12 cellular contexts compared by ENCODE assay signal in the genomic region with DNA sequence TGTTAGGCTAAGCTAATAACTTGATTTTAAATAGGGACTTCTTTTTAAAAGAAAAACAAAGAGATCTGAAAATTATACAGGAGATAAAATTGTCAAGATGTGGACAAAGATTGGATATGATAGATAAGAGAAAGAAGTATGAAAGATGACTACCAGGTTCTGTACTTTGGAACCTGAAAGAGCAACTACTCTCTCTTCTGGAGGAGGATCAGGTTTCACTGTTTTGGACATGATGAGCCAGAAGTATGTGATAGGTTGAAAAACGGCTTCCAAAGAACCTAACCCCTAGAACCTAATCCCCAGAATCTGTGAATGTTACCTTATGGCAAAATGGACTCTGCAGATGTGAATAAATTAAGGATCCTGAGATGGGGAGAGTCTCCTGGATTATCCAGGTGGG. TPM values are rescaled to one million over a fixed set of nuclear protein-coding genes. Genes with fewer than 3 reads are reported as not detected.
DNase-seq lines count a peak whose midpoint lies in the region; ATAC-seq and TF ChIP-seq lines count a peak whose summit lies in the region.
"Had no signal": no experiment of that assay in that cellular context is flagged by ENCODE, and none has a peak within 500 bp of the region (broad histone marks: within the 10 kb centered on the region; RNA-seq: fewer than 3 reads in every experiment).

No MANE protein-coding gene starts in this region.

- intact Hi-C loops in activated CD8-positive, alpha-beta T cell treated with anti-CD3 and anti-CD28 coated beads for 36 hours (cut with micrococcal nuclease): no loop called here
- intact Hi-C loops in psoas muscle (cut with DNase I) (no loop called here), Calu3 (cut with micrococcal nuclease; ENCODE audit: unreplicated experiment) (no loop called here)

- H3K9me3 ChIP-seq in effector memory CD4-positive, alpha-beta T cell (ENCODE audit: control insufficient read depth, low read length): no peaks in the 10 kb centered on the region
- H3K9me3 ChIP-seq in psoas muscle: no peaks in the 10 kb centered on the region

- H3K4me3 Mint-ChIP-seq in activated CD8-positive, alpha-beta T cell treated with anti-CD3 and anti-CD28 coated beads for 36 hours: no peak overlapping the region
- no peak overlapping the region for H3K4me3 Mint-ChIP-seq in activated CD8-positive, alpha-beta T cell treated with anti-CD3 and anti-CD28 coated beads, Interleukin-2, amount 10 ng/mL, durations not matched to agents 7 days and 5 days
- no peak overlapping the region for H3K4me3 Mint-ChIP-seq in Calu3 (ENCODE audit: low read depth, unreplicated experiment)
- H3K4me3 Mint-ChIP-seq: neural progenitor cell had no signal

- peaks cover 50% of the 10 kb centered on the region for H3K4me1 Mint-ChIP-seq in activated CD8-positive, alpha-beta T cell treated with anti-CD3 and anti-CD28 coated beads for 36 hours (ENCODE audit: low read depth)
- peaks cover 24% of the 10 kb centered on the region for H3K4me1 Mint-ChIP-seq in activated CD8-positive, alpha-beta T cell treated with anti-CD3 and anti-CD28 coated beads, Interleukin-2, amount 10 ng/mL, durations not matched to agents 7 days and 5 days (ENCODE audit: low read depth)
- H3K4me1 Mint-ChIP-seq in Calu3 (ENCODE audit: low read depth, unreplicated experiment): peaks cover 31% of the 10 kb centered on the region

- ATAC-seq in activated CD8-positive, alpha-beta T cell treated with anti-CD3 and anti-CD28 coated beads for 36 hours: no peak
- ATAC-seq in activated CD8-positive, alpha-beta T cell treated with anti-CD3 and anti-CD28 coated beads, Interleukin-2, amount 10 ng/mL, durations not matched to agents 7 days and 5 days: no peak
- ATAC-seq in psoas muscle (peak in 2 of 4 donors; percentile 21 to 43), GM21367 (IDR thresholded peaks at IDR 0.05; ENCODE audit: unreplicated experiment) (no peak)

- no peaks in the 10 kb centered on the region for H3K36me3 ChIP-seq in effector memory CD4-positive, alpha-beta T cell (ENCODE audit: control insufficient read depth, insufficient read depth, low read length)
- H3K36me3 ChIP-seq in psoas muscle (ENCODE audit: insufficient read depth in 1 of 2, low read depth in 1 of 2): no peaks in the 10 kb centered on the region

- 18 to 46% (median 19%) methylated on average over 1 of the region's 1 CpG for WGBS in psoas muscle, 3 donors

- peaks cover 2% of the 10 kb centered on the region for H3K9me3 Mint-ChIP-seq in activated CD8-positive, alpha-beta T cell treated with anti-CD3 and anti-CD28 coated beads for 36 hours
- H3K9me3 Mint-ChIP-seq in activated CD8-positive, alpha-beta T cell treated with anti-CD3 and anti-CD28 coated beads, Interleukin-2, amount 10 ng/mL, durations not matched to agents 7 days and 5 days (ENCODE audit: insufficient read depth): no peaks in the 10 kb centered on the region
- no peaks in the 10 kb centered on the region for H3K9me3 Mint-ChIP-seq in Calu3 (ENCODE audit: low read depth, unreplicated experiment)
- H3K9me3 Mint-ChIP-seq: neural progenitor cell had no signal

- H3K27me3 ChIP-seq in effector memory CD4-positive, alpha-beta T cell (replicated peaks; ENCODE audit: control insufficient read depth, insufficient read depth, low read length, poor library complexity, severe bottlenecking): no peaks in the 10 kb centered on the region
- H3K27me3 ChIP-seq in psoas muscle (ENCODE audit: insufficient read depth in 3 of 3, low read length in 2 of 3): no peaks in the 10 kb centered on the region
- H3K27me3 ChIP-seq: neural progenitor cell had no signal

- POLR2A ChIA-PET in activated CD8-positive, alpha-beta T cell treated with anti-CD3 and anti-CD28 coated beads for 36 hours (lab: Charles Lee): interaction anchor here (1.1 to 1.8 kb wide), 3 partner anchors 26 to 144 kb away, joined by 3 to 10 read pairs (median 5); partner anchors contain the start of genes HIPK1, PHTF1 and RSBN1
- POLR2A ChIA-PET in activated CD8-positive, alpha-beta T cell treated with anti-CD3 and anti-CD28 coated beads, Interleukin-2, amount 10 ng/mL, durations not matched to agents 7 days and 5 days (lab: Charles Lee): interaction anchor here (1.3 kb wide), 2 partner anchors 26 to 27 kb away, joined by 6 read pairs; partner anchors contain the start of genes PHTF1 and RSBN1

- CTCF ChIA-PET in activated CD8-positive, alpha-beta T cell treated with anti-CD3 and anti-CD28 coated beads for 36 hours (lab: Charles Lee): interaction anchor here (1.3 to 1.7 kb wide), 2 partner anchors 13 to 646 kb away, joined by 3 to 6 read pairs; no protein-coding TSS in a partner anchor
- CTCF ChIA-PET in activated CD8-positive, alpha-beta T cell treated with anti-CD3 and anti-CD28 coated beads, Interleukin-2, amount 10 ng/mL, durations not matched to agents 7 days and 5 days (lab: Charles Lee): interaction anchor here (0.8 to 1.4 kb wide), 4 partner anchors 12 to 138 kb away, joined by 3 to 4 read pairs (median 4); partner anchors contain the start of gene PHTF1
- CTCF ChIA-PET in Calu3 (lab: Charles Lee): no interaction called here

- peaks cover 47% of the 10 kb centered on the region for H3K4me1 ChIP-seq in effector memory CD4-positive, alpha-beta T cell (ENCODE audit: control insufficient read depth, insufficient read depth, low read length, poor library complexity, severe bottlenecking)
- H3K4me1 ChIP-seq in psoas muscle: peaks cover 76% of the 10 kb centered on the region

- H3K4me3 ChIP-seq in effector memory CD4-positive, alpha-beta T cell (ENCODE audit: insufficient read depth, low read depth, low read length, poor library complexity, severe bottlenecking): no peak overlapping the region
- H3K4me3 ChIP-seq in psoas muscle: no peak overlapping the region
- H3K4me3 ChIP-seq: neural progenitor cell had no signal

- H3K27ac ChIP-seq in effector memory CD4-positive, alpha-beta T cell (ENCODE audit: insufficient read depth, low read length, poor library complexity, severe bottlenecking): peak overlapping the region; percentile 3
- H3K27ac ChIP-seq in psoas muscle: peak overlapping the region; percentile 83
- H3K27ac ChIP-seq: neural progenitor cell had no signal

- no peak for DNase-seq in activated CD8-positive, alpha-beta T cell treated with anti-CD3 and anti-CD28 coated beads for 36 hours
- no peak for DNase-seq in activated CD8-positive, alpha-beta T cell treated with anti-CD3 and anti-CD28 coated beads, Interleukin-2, amount 10 ng/mL, durations not matched to agents 7 days and 5 days
- DNase-seq in NCI-H2171 (lab: John Stamatoyannopoulos, UW) (peak; percentile 18), psoas muscle (no peak), Calu3 (no peak), NCI-H1417 (lab: John Stamatoyannopoulos, UW) (no peak)
- no peak for DNase-seq in effector memory CD4-positive, alpha-beta T cell
- DNase-seq: activated CD4-positive, alpha-beta T cell treated with anti-CD3 and anti-CD28 coated beads for 4 hours; activated gamma-delta T cell; caudate nucleus had no signal

- no TSS peak for BruUV-seq in Calu3 (replicated peaks; lab: Mats Ljungman, UMichigan)

- no peaks in the 10 kb centered on the region for H3K27me3 Mint-ChIP-seq in activated CD8-positive, alpha-beta T cell treated with anti-CD3 and anti-CD28 coated beads for 36 hours
- H3K27me3 Mint-ChIP-seq in activated CD8-positive, alpha-beta T cell treated with anti-CD3 and anti-CD28 coated beads, Interleukin-2, amount 10 ng/mL, durations not matched to agents 7 days and 5 days (ENCODE audit: low read depth): no peaks in the 10 kb centered on the region
- no peaks in the 10 kb centered on the region for H3K27me3 Mint-ChIP-seq in Calu3 (ENCODE audit: unreplicated experiment)

- H3K36me3 Mint-ChIP-seq in activated CD8-positive, alpha-beta T cell treated with anti-CD3 and anti-CD28 coated beads for 36 hours (ENCODE audit: low read depth): peaks cover 16% of the 10 kb centered on the region
- peaks cover 44% of the 10 kb centered on the region for H3K36me3 Mint-ChIP-seq in activated CD8-positive, alpha-beta T cell treated with anti-CD3 and anti-CD28 coated beads, Interleukin-2, amount 10 ng/mL, durations not matched to agents 7 days and 5 days (ENCODE audit: low read depth)
- H3K36me3 Mint-ChIP-seq in Calu3 (ENCODE audit: insufficient read depth, unreplicated experiment): no peaks in the 10 kb centered on the region

- no peak for TF ChIP-seq CTCF in activated CD8-positive, alpha-beta T cell treated with anti-CD3 and anti-CD28 coated beads for 36 hours (IDR thresholded peaks at IDR 0.05)
- TF ChIP-seq CTCF in psoas muscle (IDR thresholded peaks at IDR 0.05) (no peak), Calu3 (IDR thresholded peaks at IDR 0.05; ENCODE audit: unreplicated experiment) (no peak)

- H3K27ac Mint-ChIP-seq in activated CD8-positive, alpha-beta T cell treated with anti-CD3 and anti-CD28 coated beads for 36 hours: peak overlapping the region; percentile 62
- no peak overlapping the region for H3K27ac Mint-ChIP-seq in activated CD8-positive, alpha-beta T cell treated with anti-CD3 and anti-CD28 coated beads, Interleukin-2, amount 10 ng/mL, durations not matched to agents 7 days and 5 days
- no peak overlapping the region for H3K27ac Mint-ChIP-seq in Calu3 (ENCODE audit: unreplicated experiment)
- H3K27ac Mint-ChIP-seq: neural progenitor cell had no signal

RNA-seq across cellular contexts. Expression of gene RSBN1, which starts 26.2 kb away (rescaled TPM):
- 10 to 100 TPM; 25.6 to 28.3 TPM for total RNA-seq in activated CD8-positive, alpha-beta T cell treated with anti-CD3 and anti-CD28 coated beads for 36 hours
- 10 to 100 TPM; 27.3 to 29.9 TPM for total RNA-seq in activated CD8-positive, alpha-beta T cell treated with anti-CD3 and anti-CD28 coated beads, Interleukin-2, amount 10 ng/mL, durations not matched to agents 7 days and 5 days
- 10 to 100 TPM; 11.0 to 20.8 (median 12.7) TPM for total RNA-seq in psoas muscle
- 1 to 10 TPM; 3.5 to 9.4 (median 4.6) TPM for polyA plus RNA-seq in psoas muscle
- 9.6 and 9.9 TPM in 2 replicates for total RNA-seq in Calu3 (2022)

RNA-seq across cellular contexts. Expression of gene PHTF1, which starts 26.8 kb away (rescaled TPM):
- total RNA-seq in activated CD8-positive, alpha-beta T cell treated with anti-CD3 and anti-CD28 coated beads for 36 hours: 10 to 100 TPM; 13.1 to 14.4 TPM
- 10 to 100 TPM; 24.8 to 25.2 TPM for total RNA-seq in activated CD8-positive, alpha-beta T cell treated with anti-CD3 and anti-CD28 coated beads, Interleukin-2, amount 10 ng/mL, durations not matched to agents 7 days and 5 days
- total RNA-seq in psoas muscle (10 to 100 TPM in 1 of 4 donors, 1 to 10 TPM in 3; 6.0 to 12.6 (median 9.2) TPM), Calu3 (2022) (12.1 and 14.9 TPM in 2 replicates)
- 10 to 100 TPM in 2 of 3 donors, 1 to 10 TPM in 1; 6.5 to 14.0 (median 10.7) TPM for polyA plus RNA-seq in psoas muscle
